ENCODE assay signal across 18 cellular contexts in the genomic region with DNA sequence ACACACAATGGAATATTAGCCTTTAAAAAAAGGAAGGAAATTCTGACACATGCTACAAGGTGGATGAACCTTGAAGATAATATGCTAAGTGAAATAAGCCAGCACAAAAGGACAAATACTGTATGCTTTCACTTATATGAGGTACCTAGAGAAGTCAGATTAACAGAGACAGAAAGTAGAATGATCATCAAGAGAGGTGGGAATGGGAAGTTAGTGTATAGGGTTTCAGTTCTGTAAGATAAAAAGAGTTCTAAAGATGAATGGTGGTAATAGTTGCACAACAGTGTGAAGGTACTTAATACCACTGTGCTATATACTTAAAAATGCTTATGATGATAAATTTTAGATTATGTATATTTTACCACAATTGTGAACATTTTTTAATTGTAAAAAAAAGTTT. TPM values are rescaled to one million over a fixed set of nuclear protein-coding genes. Genes with fewer than 3 reads are reported as not detected.
A peak's percentile ranks its signal among the peaks of the same experiment; 100 is the strongest.
DNase-seq lines count a peak whose midpoint lies in the region; ATAC-seq, FAIRE-seq and TF ChIP-seq lines count a peak whose summit lies in the region.
"Had no signal": no experiment of that assay in that cellular context is flagged by ENCODE, and none has a peak within 500 bp of the region (broad histone marks: within the 10 kb centered on the region; RNA-seq: fewer than 3 reads in every experiment).

No MANE protein-coding gene starts in this region.

- BruUV-seq in GM12878 (replicated peaks; lab: Mats Ljungman, UMichigan): no TSS peak

- no peak for TF ChIP-seq EP300 in GM12878 (IDR thresholded peaks at IDR 0.05; ENCODE audit: borderline replicate concordance in 1 of 2, control insufficient read depth in 1 of 2, low read depth in 2 of 2, low read length in 2 of 2)

- peaks cover 1% of the 10 kb centered on the region; the same call in 1 of the 2 replicates for H3K79me2 ChIP-seq in GM12878 (ENCODE audit: control insufficient read depth, insufficient read depth, low read length)

- H4K20me1 ChIP-seq in GM12878 (ENCODE audit: control insufficient read depth, insufficient read depth): no peaks in the 10 kb centered on the region

- POLR2A ChIA-PET in GM12878 (lab: Charles Lee): no interaction called here

- no peak overlapping the region for H3K4me3 Mint-ChIP-seq in activated T-cell treated with anti-CD3 and anti-CD28 coated beads, Interleukin-2, amount 50 U/mL, for 4 hours

- H3K27me3 ChIP-seq in GM12878 (replicated peaks in 1 of 2; ENCODE audit: control insufficient read depth in 2 of 2, insufficient read depth in 2 of 2, low read length in 1 of 2): no peaks in the 10 kb centered on the region

- TF ChIP-seq POLR2A in NB4 (IDR thresholded peaks at IDR 0.05; ENCODE audit: extremely low read depth, insufficient read length): no peak
- TF ChIP-seq POLR2A in GM12878 (IDR thresholded peaks at IDR 0.05; ENCODE audit: low read depth, low read length): no peak

- in situ Hi-C loops in GM12878 (cut with MboI): no loop called here

- peaks cover 1 to 4% of the 10 kb centered on the region in 2 experiments for H3K36me3 ChIP-seq in GM12878 (ENCODE audit: control insufficient read depth in 2 of 2, insufficient read depth in 2 of 2, low read length in 1 of 2)

- RAD21 ChIA-PET in GM12878 (lab: Charles Lee; ENCODE audit: unreplicated experiment): no interaction called here

- H3K36me3 Mint-ChIP-seq in activated T-cell treated with anti-CD3 and anti-CD28 coated beads, Interleukin-2, amount 50 U/mL, for 4 hours (ENCODE audit: insufficient read depth): peaks cover 24% of the 10 kb centered on the region

- no peak overlapping the region for H3K9ac ChIP-seq in GM12878 (ENCODE audit: control insufficient read depth, insufficient read depth, low read length)

- H3K9me3 Mint-ChIP-seq in activated T-cell treated with anti-CD3 and anti-CD28 coated beads, Interleukin-2, amount 50 U/mL, for 4 hours: no peaks in the 10 kb centered on the region

- H2AFZ ChIP-seq in GM12878 (ENCODE audit: control insufficient read depth, low read depth, low read length): no peak overlapping the region

- H3K4me1 ChIP-seq in GM12878 (ENCODE audit: control insufficient read depth, insufficient read depth, low read length): peaks cover 3% of the 10 kb centered on the region; the same call in 1 of the 2 replicates

- H3K27ac ChIP-seq in GM12878 (ENCODE audit: control insufficient read depth, insufficient read depth): no peak overlapping the region
- H3K27ac ChIP-seq: SK-N-MC had no signal

- SMC1A ChIA-PET in GM12878 (lab: Charles Lee; ENCODE audit: uncharacterized antibody, unreplicated experiment): interaction anchor here (1.4 to 1.6 kb wide), 2 partner anchors 15 to 291 kb away, joined by 3 to 4 read pairs; no protein-coding TSS in a partner anchor

- H3K4me1 Mint-ChIP-seq in activated T-cell treated with anti-CD3 and anti-CD28 coated beads, Interleukin-2, amount 50 U/mL, for 4 hours (ENCODE audit: low read depth): peaks cover 4% of the 10 kb centered on the region

- DNase-seq in activated T-cell treated with anti-CD3 and anti-CD28 coated beads, Interleukin-2, amount 50 U/mL, for 4 hours: no peak
- no peak for DNase-seq in activated T-cell treated with anti-CD3 and anti-CD28 coated beads, Interleukin-2, amount 50 U/mL, for 1 hour
- peak; percentile 16 for DNase-seq in NB4 (ENCODE audit: low read depth)
- no peak for DNase-seq in GM12878 (ENCODE audit: low read depth, low spot score)
- DNase-seq: COR-L47; H7; IMR-90; MM.1S; NCI-H1417 treated with DMSO at 0.1 percent for 48 hours; NCI-H2029; NCI-H2171; NCI-H446; NK-92 treated with Interleukin-12 subunit alpha and Interleukin-12 subunit beta, amount 100 ng/mL, for 24 hours had no signal

- CTCF ChIA-PET in GM12878 (lab: Yijun Ruan, JAX): interaction anchor here (1.4 kb wide), 1 partner anchor 15 kb away, joined by 4 read pairs; no protein-coding TSS in a partner anchor

- intact Hi-C loops in GM12878 (cut with micrococcal nuclease; ENCODE audit: unreplicated experiment): no loop called here

- no peak for TF ChIP-seq RAD21 in GM12878 (IDR thresholded peaks at IDR 0.05; ENCODE audit: insufficient read depth, low read depth, low read length)

- no peak for FAIRE-seq in GM12878 (lab: Jason Lieb, UNC)

- H3K9me3 ChIP-seq in GM12878 (replicated peaks; ENCODE audit: control insufficient read depth, insufficient read depth, low read length): no peaks in the 10 kb centered on the region

- no peaks in the 10 kb centered on the region for H3K27me3 Mint-ChIP-seq in activated T-cell treated with anti-CD3 and anti-CD28 coated beads, Interleukin-2, amount 50 U/mL, for 4 hours (ENCODE audit: low read depth)

- H3K4me3 ChIP-seq in NB4 (ENCODE audit: low read depth, low read length): no peak overlapping the region
- no peak overlapping the region for H3K4me3 ChIP-seq in GM12878
- H3K4me3 ChIP-seq: SK-N-MC had no signal

- H3K4me2 ChIP-seq in GM12878 (ENCODE audit: control insufficient read depth, insufficient read depth): no peak overlapping the region

- no peak for TF ChIP-seq CTCF in NB4 (IDR thresholded peaks at IDR 0.05; ENCODE audit: low read depth, low read length)
- no peak for TF ChIP-seq CTCF in GM12878 (IDR thresholded peaks at IDR 0.05 in 2 of 3, conservative IDR thresholded peaks at IDR 0.05 in 1 of 3; ENCODE audit: control insufficient read depth in 2 of 3, extremely low read depth in 1 of 3, insufficient read depth in 1 of 3, low read depth in 3 of 3, low read length in 3 of 3)

- ATAC-seq in activated T-cell treated with anti-CD3 and anti-CD28 coated beads, Interleukin-2, amount 50 U/mL, for 4 hours: peak; percentile 30 to 35
- ATAC-seq in GM18858 (IDR thresholded peaks at IDR 0.05; ENCODE audit: unreplicated experiment) (peak; percentile 42), GM12878 (peak; percentile 79), HG02798 (IDR thresholded peaks at IDR 0.05; ENCODE audit: poor library complexity, unreplicated experiment) (no peak), HG03175 (IDR thresholded peaks at IDR 0.05; ENCODE audit: unreplicated experiment) (no peak)
- ATAC-seq: Panc1 had no signal

TF ChIP-seq in GM12878, 131 proteins besides CTCF, POLR2A, EP300 and RAD21:
- TF ChIP-seq IKZF2 (IDR thresholded peaks at IDR 0.05) (peak; percentile 22 to 26; a peak in 1 of 4 replicates), FOXM1 (IDR thresholded peaks at IDR 0.05; ENCODE audit: low read depth, low read length) (no peak)

RNA-seq across cellular contexts. Expression of a gene that starts 7.2 kb away (rescaled TPM):
- 10 to 100 TPM; 25.6 to 34.7 (median 33.7) TPM for total RNA-seq in activated T-cell treated with anti-CD3 and anti-CD28 coated beads, Interleukin-2, amount 50 U/mL, for 4 hours
- total RNA-seq in GM12878 (2013; cell fraction: nucleolus; rRNA removed): 50.5 and 50.9 TPM in 2 replicates
- total RNA-seq in GM12878 (2014; rRNA removed) (11.4 and 13.4 TPM in 2 replicates), GM12878 (2014; rRNA removed; fragmentation: Illumina TruSeq; extraction: Trizol) (19.7 and 20.0 TPM in 2 replicates), GM12878 (2021) (20.4 and 22.7 TPM in 2 replicates)
- polyA plus RNA-seq in GM12878 (2011; ENCODE audit: low read depth): 3.9 TPM
- polyA plus RNA-seq in GM12878 (2011; rRNA removed) (20.7 and 34.5 TPM in 2 replicates), GM12878 (2014; fragmentation: Illumina TruSeq; extraction: Trizol) (23.3 and 29.8 TPM in 2 replicates), GM12878 (2014; fragmentation: Nextera tagmentation; extraction: Ambion mirVana) (10 to 100 TPM; 20.2 to 24.0 TPM), GM12878 (2014; rRNA removed) (6.1 and 11.4 TPM in 2 replicates), GM12878 (2016; fragmentation: Nextera tagmentation; extraction: Ambion mirVana) (10 to 100 TPM; 35.4 to 39.5 TPM)
- 4.8 and 8.4 TPM in 2 replicates for polyA plus RNA-seq in GM12878 (2011; cell fraction: cytosol; rRNA removed)
- 8.5 and 8.8 TPM in 2 replicates for polyA plus RNA-seq in GM12878 (2011; cell fraction: nucleus; rRNA removed)
- polyA plus RNA-seq in GM12878 (2012): 7.9 and 12.7 TPM in 2 replicates
- 6.3 and 17.9 TPM in 2 replicates for polyA minus RNA-seq in GM12878 (2011; rRNA and poly(A)+ RNA removed)
- 6.1 and 6.2 TPM in 2 replicates for polyA minus RNA-seq in GM12878 (2011; cell fraction: cytosol; rRNA and poly(A)+ RNA removed)
- 5.3 and 11.7 TPM in 2 replicates for polyA minus RNA-seq in GM12878 (2011; cell fraction: nucleus; rRNA and poly(A)+ RNA removed)

RNA-seq across cellular contexts. Expression of a gene that starts 7.2 kb away (rescaled TPM):
- 10 to 100 TPM; 20.1 to 23.9 (median 23.3) TPM for total RNA-seq in activated T-cell treated with anti-CD3 and anti-CD28 coated beads, Interleukin-2, amount 50 U/mL, for 4 hours
- 50.5 and 56.5 TPM in 2 replicates for total RNA-seq in GM12878 (2013; cell fraction: nucleolus; rRNA removed)
- total RNA-seq in GM12878 (2014; rRNA removed): 13.3 and 17.1 TPM in 2 replicates
- total RNA-seq in GM12878 (2014; rRNA removed; fragmentation: Illumina TruSeq; extraction: Trizol): 17.6 and 18.1 TPM in 2 replicates
- total RNA-seq in GM12878 (2021): 11.5 TPM in 2 replicates
- 5.5 TPM for polyA plus RNA-seq in GM12878 (2011; ENCODE audit: low read depth)
- polyA plus RNA-seq in GM12878 (2011; rRNA removed): 15.3 and 28.0 TPM in 2 replicates
- polyA plus RNA-seq in GM12878 (2011; cell fraction: cytosol; rRNA removed): 2.5 and 2.8 TPM in 2 replicates
- 15.0 and 18.6 TPM in 2 replicates for polyA plus RNA-seq in GM12878 (2011; cell fraction: nucleus; rRNA removed)
- polyA plus RNA-seq in GM12878 (2012): 10.6 and 11.0 TPM in 2 replicates
- 15.4 and 20.9 TPM in 2 replicates for polyA plus RNA-seq in GM12878 (2014; fragmentation: Illumina TruSeq; extraction: Trizol)
- polyA plus RNA-seq in GM12878 (2014; fragmentation: Nextera tagmentation; extraction: Ambion mirVana): 10 to 100 TPM; 18.2 to 20.6 TPM
- 11.0 and 14.4 TPM in 2 replicates for polyA plus RNA-seq in GM12878 (2014; rRNA removed)
- 10 to 100 TPM; 30.0 to 33.7 TPM for polyA plus RNA-seq in GM12878 (2016; fragmentation: Nextera tagmentation; extraction: Ambion mirVana)
- 2.5 and 5.0 TPM in 2 replicates for polyA minus RNA-seq in GM12878 (2011; rRNA and poly(A)+ RNA removed)
- 1.9 and 2.1 TPM in 2 replicates for polyA minus RNA-seq in GM12878 (2011; cell fraction: cytosol; rRNA and poly(A)+ RNA removed)
- polyA minus RNA-seq in GM12878 (2011; cell fraction: nucleus; rRNA and poly(A)+ RNA removed): 7.5 and 11.1 TPM in 2 replicates

Comparison
In these comparisons a context has a peak if more than half of its experiments do, and no peak if none do; other contexts are left out.
1. ATAC-seq: peak in activated T-cell treated with anti-CD3 and anti-CD28 coated beads, Interleukin-2, amount 50 U/mL, for 4 hours (2 of 2), GM18858 (single experiment) and GM12878 (single experiment); none in HG02798 (single experiment) and HG03175 (single experiment).